ENCODE assay signal across 23 cellular contexts in the genomic region with DNA sequence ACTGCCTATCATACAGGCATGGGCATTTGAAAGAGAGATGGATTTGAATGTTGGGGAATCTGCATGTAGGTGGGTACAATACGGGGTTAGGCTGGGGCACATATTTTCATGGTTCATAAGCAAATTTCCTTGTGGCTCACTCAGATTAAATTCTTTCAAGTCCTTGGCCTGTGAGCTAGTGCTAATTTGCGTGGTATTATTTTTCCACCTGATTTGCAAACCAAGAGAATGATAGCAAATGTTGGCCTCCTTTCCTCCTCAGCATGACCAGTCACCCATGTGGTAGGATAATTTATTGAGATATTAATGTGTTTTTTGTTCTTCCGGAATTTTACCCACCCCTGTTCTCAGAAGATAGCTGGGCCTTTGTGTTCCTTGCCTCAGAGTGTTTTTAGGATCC. TPM values are rescaled to one million over a fixed set of nuclear protein-coding genes. Genes with fewer than 3 reads are reported as not detected.
"Had no signal": no experiment of that assay in that cellular context is flagged by ENCODE, and none has a peak within 500 bp of the region (broad histone marks: within the 10 kb centered on the region; RNA-seq: fewer than 3 reads in every experiment).

No MANE protein-coding gene starts in this region.

- H3K9me3 Mint-ChIP-seq: activated naive CD8-positive, alpha-beta T cell treated with anti-CD3 and anti-CD28 coated beads for 36 hours; activated T-cell treated with anti-CD3 and anti-CD28 coated beads, Interleukin-2, amount 50 U/mL, for 24 hours; activated T-helper 17 cell treated with anti-CD3 and anti-CD28 coated beads, Interleukin-2, amount 50 U/mL, for 72 hours had no signal

- H3K36me3 ChIP-seq: gastroesophageal sphincter, heart left ventricle, lower lobe of right lung, neural progenitor cell had no signal

- H2AFZ ChIP-seq: neural progenitor cell had no signal

- H3K9ac ChIP-seq: neural progenitor cell had no signal

- H3K4me3 ChIP-seq: gastroesophageal sphincter, heart left ventricle, lower lobe of right lung, neural progenitor cell, smooth muscle cell had no signal

- H3K27ac Mint-ChIP-seq: activated B cell treated with CpG ODN at 0.5 μM for 24 hours; activated CD4-positive, alpha-beta T cell treated with anti-CD3 and anti-CD28 coated beads for 36 hours; activated naive CD8-positive, alpha-beta T cell treated with anti-CD3 and anti-CD28 coated beads for 36 hours; activated T-cell treated with anti-CD3 and anti-CD28 coated beads, Interleukin-2, amount 50 U/mL, for 24 hours; activated T-helper 17 cell treated with anti-CD3 and anti-CD28 coated beads, Interleukin-2, amount 50 U/mL, for 72 hours; naive thymus-derived CD4-positive, alpha-beta T cell had no signal

- H3K4me1 ChIP-seq: neural progenitor cell had no signal

- DNase-seq: activated B cell treated with CpG ODN at 0.5 μM for 24 hours; activated CD4-positive, alpha-beta T cell treated with anti-CD3 and anti-CD28 coated beads for 36 hours; activated CD4-positive, alpha-beta T cell treated with anti-CD3 and anti-CD28 coated beads, Interleukin-2, amount 50 U/mL, for 4 hours; activated CD8-positive, alpha-beta memory T cell treated with anti-CD3 and anti-CD28 coated beads for 24 hours; activated CD8-positive, alpha-beta memory T cell treated with anti-CD3 and anti-CD28 coated beads, Interleukin-2, amount 50 U/mL, for 4 hours; activated naive CD4-positive, alpha-beta T cell treated with Interleukin-2 at 50 U/mL for 16 hours; activated naive CD8-positive, alpha-beta T cell treated with anti-CD3 and anti-CD28 coated beads for 36 hours; activated T-cell treated with anti-CD3 and anti-CD28 coated beads, Interleukin-2, amount 50 U/mL, for 24 hours; amygdala; cortex of kidney; heart left ventricle; left cardiac atrium; lower lobe of right lung; naive thymus-derived CD4-positive, alpha-beta T cell; stimulated activated CD4-positive, alpha-beta T cell treated with anti-CD3 and anti-CD28 coated beads, Interleukin-4, amount 100 ng/mL, for 1 hour; stimulated activated naive CD4-positive, alpha-beta T cell treated with Interleukin-2 at 50 U/mL for 16 hours; T-helper 1 cell; T-helper 9 cell had no signal

- H3K9me3 ChIP-seq: gastroesophageal sphincter, lower lobe of right lung had no signal

- H3K4me3 Mint-ChIP-seq: activated B cell treated with CpG ODN at 0.5 μM for 24 hours; activated CD4-positive, alpha-beta T cell treated with anti-CD3 and anti-CD28 coated beads for 36 hours; activated naive CD8-positive, alpha-beta T cell treated with anti-CD3 and anti-CD28 coated beads for 36 hours; activated T-cell treated with anti-CD3 and anti-CD28 coated beads, Interleukin-2, amount 50 U/mL, for 24 hours; activated T-helper 17 cell treated with anti-CD3 and anti-CD28 coated beads, Interleukin-2, amount 50 U/mL, for 72 hours; naive thymus-derived CD4-positive, alpha-beta T cell; neural progenitor cell had no signal

- H3K27me3 Mint-ChIP-seq: activated T-cell treated with anti-CD3 and anti-CD28 coated beads, Interleukin-2, amount 50 U/mL, for 24 hours had no signal

- ATAC-seq: activated CD4-positive, alpha-beta T cell treated with anti-CD3 and anti-CD28 coated beads for 36 hours; activated T-helper 17 cell treated with anti-CD3 and anti-CD28 coated beads, Interleukin-2, amount 50 U/mL, for 72 hours; gastroesophageal sphincter; heart left ventricle; left cardiac atrium; lower lobe of right lung; naive thymus-derived CD4-positive, alpha-beta T cell; sciatic nerve had no signal

- H3K27me3 ChIP-seq: gastroesophageal sphincter, heart left ventricle, neural progenitor cell had no signal

- H3K4me1 Mint-ChIP-seq: activated B cell treated with CpG ODN at 0.5 μM for 24 hours; activated CD4-positive, alpha-beta T cell treated with anti-CD3 and anti-CD28 coated beads for 36 hours; activated naive CD8-positive, alpha-beta T cell treated with anti-CD3 and anti-CD28 coated beads for 36 hours; activated T-helper 17 cell treated with anti-CD3 and anti-CD28 coated beads, Interleukin-2, amount 50 U/mL, for 72 hours; naive thymus-derived CD4-positive, alpha-beta T cell had no signal

- H3K27ac ChIP-seq: gastroesophageal sphincter, neural progenitor cell had no signal

- H3K36me3 Mint-ChIP-seq: activated naive CD8-positive, alpha-beta T cell treated with anti-CD3 and anti-CD28 coated beads for 36 hours had no signal

- H3K4me2 ChIP-seq: neural progenitor cell had no signal

RNA-seq across cellular contexts. Expression of a gene that starts 22.9 kb away (rescaled TPM):
- total RNA-seq: activated B cell treated with CpG ODN at 0.5 μM for 24 hours; activated CD4-positive, alpha-beta T cell treated with anti-CD3 and anti-CD28 coated beads for 36 hours; activated naive CD8-positive, alpha-beta T cell treated with anti-CD3 and anti-CD28 coated beads for 36 hours; activated T-helper 17 cell treated with anti-CD3 and anti-CD28 coated beads, Interleukin-2, amount 50 U/mL, for 72 hours had no signal
- polyA plus RNA-seq: naive thymus-derived CD4-positive, alpha-beta T cell had no signal
